In the genomic region with DNA sequence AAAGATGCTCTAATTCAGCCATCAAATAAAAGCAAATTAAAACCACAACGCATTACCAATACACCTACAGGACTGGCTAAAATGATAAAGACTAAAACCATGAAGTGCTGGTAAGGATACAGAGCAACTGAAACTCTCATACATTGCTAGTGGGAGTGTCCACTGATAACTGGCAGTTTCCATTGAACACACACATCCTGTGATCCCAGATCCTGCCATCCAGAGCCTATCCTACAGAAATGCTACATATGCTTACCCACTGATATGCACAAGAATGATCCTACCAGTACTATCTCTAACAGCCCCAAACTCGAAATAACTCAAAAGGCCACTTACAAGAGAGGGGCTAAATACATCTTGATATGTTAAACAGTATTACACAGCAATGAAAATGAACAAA, we compare ENCODE assay signal across 1 cellular context.
TF ChIP-seq lines count a peak whose summit lies in the region.

No MANE protein-coding gene starts in this region.

TF ChIP-seq in IMR-90, 13 proteins besides CTCF, POLR2A, EP300 and RAD21:
- TF ChIP-seq, protein P1, sequence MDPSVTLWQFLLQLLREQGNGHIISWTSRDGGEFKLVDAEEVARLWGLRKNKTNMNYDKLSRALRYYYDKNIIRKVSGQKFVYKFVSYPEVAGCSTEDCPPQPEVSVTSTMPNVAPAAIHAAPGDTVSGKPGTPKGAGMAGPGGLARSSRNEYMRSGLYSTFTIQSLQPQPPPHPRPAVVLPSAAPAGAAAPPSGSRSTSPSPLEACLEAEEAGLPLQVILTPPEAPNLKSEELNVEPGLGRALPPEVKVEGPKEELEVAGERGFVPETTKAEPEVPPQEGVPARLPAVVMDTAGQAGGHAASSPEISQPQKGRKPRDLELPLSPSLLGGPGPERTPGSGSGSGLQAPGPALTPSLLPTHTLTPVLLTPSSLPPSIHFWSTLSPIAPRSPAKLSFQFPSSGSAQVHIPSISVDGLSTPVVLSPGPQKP (IDR thresholded peaks at IDR 0.05; ENCODE audit: borderline replicate concordance, low read depth, low read length): no peak
- TF ChIP-seq MAZ (IDR thresholded peaks at IDR 0.05; ENCODE audit: borderline replicate concordance, low read depth, low read length): no peak
- no peak for TF ChIP-seq CHD1 (IDR thresholded peaks at IDR 0.05; ENCODE audit: low read depth, low read length)
- TF ChIP-seq SMC3 (IDR thresholded peaks at IDR 0.05; ENCODE audit: low read depth, low read length): no peak
- TF ChIP-seq MAFK (IDR thresholded peaks at IDR 0.05; ENCODE audit: low read depth, low read length): no peak
- TF ChIP-seq FOS (IDR thresholded peaks at IDR 0.05; ENCODE audit: low read depth, low read length): no peak
- TF ChIP-seq RCOR1 (IDR thresholded peaks at IDR 0.05; ENCODE audit: insufficient replicate concordance, low read length): no peak
- no peak for TF ChIP-seq BHLHE40 (IDR thresholded peaks at IDR 0.05; ENCODE audit: low read depth, low read length)
- TF ChIP-seq NFE2L2 (IDR thresholded peaks at IDR 0.05; ENCODE audit: low read depth, low read length): no peak
- TF ChIP-seq MXI1 (IDR thresholded peaks at IDR 0.05; ENCODE audit: borderline replicate concordance, low read depth, low read length): no peak
- TF ChIP-seq CEBPB (IDR thresholded peaks at IDR 0.05; ENCODE audit: low read depth, low read length): no peak
- no peak for TF ChIP-seq RFX5 (IDR thresholded peaks at IDR 0.05; ENCODE audit: low read depth, low read length)
- TF ChIP-seq, protein P2, sequence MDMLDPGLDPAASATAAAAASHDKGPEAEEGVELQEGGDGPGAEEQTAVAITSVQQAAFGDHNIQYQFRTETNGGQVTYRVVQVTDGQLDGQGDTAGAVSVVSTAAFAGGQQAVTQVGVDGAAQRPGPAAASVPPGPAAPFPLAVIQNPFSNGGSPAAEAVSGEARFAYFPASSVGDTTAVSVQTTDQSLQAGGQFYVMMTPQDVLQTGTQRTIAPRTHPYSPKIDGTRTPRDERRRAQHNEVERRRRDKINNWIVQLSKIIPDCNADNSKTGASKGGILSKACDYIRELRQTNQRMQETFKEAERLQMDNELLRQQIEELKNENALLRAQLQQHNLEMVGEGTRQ (IDR thresholded peaks at IDR 0.05; ENCODE audit: low read depth, low read length): no peak
TF ChIP-seq in IMR-90: peak in this region for 0.
